Comparison of ENCODE assay signal across 20 cellular contexts in the genomic region with DNA sequence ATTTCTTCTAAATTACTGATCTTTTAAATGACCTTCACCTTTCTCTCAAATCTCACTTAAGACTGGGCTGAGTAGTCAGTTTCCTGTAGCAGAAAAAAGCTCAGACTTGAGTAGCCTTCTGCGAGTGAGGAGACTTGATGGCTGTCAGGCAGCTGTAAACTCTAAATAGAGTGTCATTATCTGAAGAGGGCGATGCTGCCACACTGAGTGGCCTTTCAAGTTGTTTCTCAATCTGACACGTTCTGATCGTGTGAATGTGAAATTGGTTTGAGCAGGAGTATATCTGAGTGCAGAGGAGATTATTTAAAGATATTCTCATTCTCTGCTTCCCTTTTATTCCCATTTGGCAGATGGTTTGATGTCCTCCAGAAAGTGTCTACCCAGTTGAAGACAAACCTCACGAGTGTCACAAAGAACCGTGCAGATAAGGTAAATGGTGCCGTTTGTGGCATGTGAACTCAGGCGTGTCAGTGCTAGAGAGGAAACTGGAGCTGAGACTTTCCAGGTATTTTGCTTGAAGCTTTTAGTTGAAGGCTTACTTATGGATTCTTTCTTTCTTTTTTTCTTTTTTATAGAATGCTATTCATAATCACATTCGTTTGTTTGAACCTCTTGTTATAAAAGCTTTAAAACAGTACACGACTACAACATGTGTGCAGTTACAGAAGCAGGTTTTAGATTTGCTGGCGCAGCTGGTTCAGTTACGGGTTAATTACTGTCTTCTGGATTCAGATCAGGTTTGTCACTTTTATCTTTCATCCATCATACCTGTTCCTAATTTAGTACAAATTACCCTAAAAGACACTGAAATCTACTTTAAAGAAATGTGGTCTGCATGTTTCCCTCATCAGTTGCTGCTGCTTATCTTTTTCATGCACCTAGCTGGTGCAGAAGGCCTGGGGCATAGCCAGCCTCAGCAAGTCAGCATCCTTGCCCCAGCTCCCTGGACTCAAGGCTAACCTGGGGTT.
DNase-seq lines count a peak whose midpoint lies in the region; ATAC-seq and TF ChIP-seq lines count a peak whose summit lies in the region.
"Had no signal": no experiment of that assay in that cellular context is flagged by ENCODE, and none has a peak within 500 bp of the region (broad histone marks: within the 10 kb centered on the region; RNA-seq: fewer than 3 reads in every experiment).

No MANE protein-coding gene starts in this region.

- CTCF ChIA-PET in Caco-2 (lab: Charles Lee): no interaction called here

- H3K27ac Mint-ChIP-seq in activated T-helper 1 cell treated with anti-CD3 and anti-CD28 coated beads, Interleukin-12 subunit alpha, Interleukin-12 subunit beta, Interleukin-2, Interleukin-4 antibody, amounts not matched to agents 30 ng/mL and 10 ng/mL and 1 ng/mL, durations not matched to agents 14 hours and 24 hours and 36 hours: no peak overlapping the region
- no peak overlapping the region for H3K27ac Mint-ChIP-seq in Caco-2 (ENCODE audit: unreplicated experiment)
- H3K27ac Mint-ChIP-seq: activated naive CD8-positive, alpha-beta T cell treated with anti-CD3 and anti-CD28 coated beads for 36 hours; activated T-helper 2 cell treated with anti-CD3 and anti-CD28 coated beads, Interferon-gamma antibody, Interleukin-2, Interleukin-4, amounts not matched to agents 10 μg/mL and 5 μg/mL and 100 μg/mL, durations not matched to agents 14 hours and 24 hours and 36 hours had no signal

- no TSS peak for BruUV-seq in Caco-2 (replicated peaks; lab: Mats Ljungman, UMichigan)

- no peak for ATAC-seq in GM18498 (IDR thresholded peaks at IDR 0.05; ENCODE audit: unreplicated experiment)
- no peak for ATAC-seq in HG03097 (IDR thresholded peaks at IDR 0.05; ENCODE audit: low FRiP score, unreplicated experiment)

- H3K27me3 ChIP-seq in cardiac muscle cell (no peaks in the 10 kb centered on the region), right atrium auricular region (no peaks in the 10 kb centered on the region), Caco-2 (replicated peaks; ENCODE audit: control insufficient read depth, insufficient read depth, low read length) (no peaks in the 10 kb centered on the region)
- H3K27me3 ChIP-seq: BLaER1 treated with 17β-estradiol and CSF1 and Interleukin-3, amounts not matched to agents 10 nM and 100 nM; esophagus squamous epithelium; suprapubic skin had no signal

- H3K36me3 Mint-ChIP-seq in activated T-helper 1 cell treated with anti-CD3 and anti-CD28 coated beads, Interleukin-12 subunit alpha, Interleukin-12 subunit beta, Interleukin-2, Interleukin-4 antibody, amounts not matched to agents 30 ng/mL and 10 ng/mL and 1 ng/mL, durations not matched to agents 14 hours and 24 hours and 36 hours (ENCODE audit: low read depth): peaks cover 40% of the 10 kb centered on the region
- peaks cover 52% of the 10 kb centered on the region for H3K36me3 Mint-ChIP-seq in Caco-2 (ENCODE audit: insufficient read depth, unreplicated experiment)

- H3K4me3 ChIP-seq in cardiac muscle cell (no peak overlapping the region), right atrium auricular region (no peak overlapping the region), Caco-2 (ENCODE audit: low read depth, low read length) (no peak overlapping the region)
- H3K4me3 ChIP-seq: BLaER1 treated with 17β-estradiol and CSF1 and Interleukin-3, amounts not matched to agents 10 nM and 100 nM; esophagus squamous epithelium; suprapubic skin had no signal

- H3K27me3 Mint-ChIP-seq in activated T-helper 1 cell treated with anti-CD3 and anti-CD28 coated beads, Interleukin-12 subunit alpha, Interleukin-12 subunit beta, Interleukin-2, Interleukin-4 antibody, amounts not matched to agents 30 ng/mL and 10 ng/mL and 1 ng/mL, durations not matched to agents 14 hours and 24 hours and 36 hours (ENCODE audit: insufficient read depth): no peaks in the 10 kb centered on the region
- no peaks in the 10 kb centered on the region for H3K27me3 Mint-ChIP-seq in Caco-2 (ENCODE audit: insufficient read depth, unreplicated experiment)
- H3K27me3 Mint-ChIP-seq: activated naive CD8-positive, alpha-beta T cell treated with anti-CD3 and anti-CD28 coated beads for 36 hours; naive B cell had no signal

- TF ChIP-seq CTCF in cardiac muscle cell (IDR thresholded peaks at IDR 0.05; ENCODE audit: low read depth, low read length): no peak
- no peak for TF ChIP-seq CTCF in right atrium auricular region (IDR thresholded peaks at IDR 0.05)
- TF ChIP-seq CTCF in Caco-2 (IDR thresholded peaks at IDR 0.05; ENCODE audit: insufficient read depth in 1 of 2, low read depth in 1 of 2, low read length in 1 of 2, severe bottlenecking in 1 of 2, unreplicated experiment in 1 of 2): no peak

- intact Hi-C loops in activated T-helper 1 cell treated with anti-CD3 and anti-CD28 coated beads, Interleukin-12 subunit alpha, Interleukin-12 subunit beta, Interleukin-2, Interleukin-4 antibody, amounts not matched to agents 30 ng/mL and 10 ng/mL and 1 ng/mL, durations not matched to agents 14 hours and 24 hours and 36 hours (cut with micrococcal nuclease): no loop called here
- intact Hi-C loops in Caco-2 (cut with micrococcal nuclease; ENCODE audit: unreplicated experiment): no loop called here

- H3K4me1 Mint-ChIP-seq in activated T-helper 1 cell treated with anti-CD3 and anti-CD28 coated beads, Interleukin-12 subunit alpha, Interleukin-12 subunit beta, Interleukin-2, Interleukin-4 antibody, amounts not matched to agents 30 ng/mL and 10 ng/mL and 1 ng/mL, durations not matched to agents 14 hours and 24 hours and 36 hours (ENCODE audit: low read depth): no peaks in the 10 kb centered on the region
- peaks cover 9% of the 10 kb centered on the region for H3K4me1 Mint-ChIP-seq in Caco-2 (ENCODE audit: low read depth, unreplicated experiment)

- H3K4me3 Mint-ChIP-seq in activated T-helper 1 cell treated with anti-CD3 and anti-CD28 coated beads, Interleukin-12 subunit alpha, Interleukin-12 subunit beta, Interleukin-2, Interleukin-4 antibody, amounts not matched to agents 30 ng/mL and 10 ng/mL and 1 ng/mL, durations not matched to agents 14 hours and 24 hours and 36 hours: no peak overlapping the region
- H3K4me3 Mint-ChIP-seq in Caco-2 (ENCODE audit: unreplicated experiment): no peak overlapping the region
- H3K4me3 Mint-ChIP-seq: activated naive CD8-positive, alpha-beta T cell treated with anti-CD3 and anti-CD28 coated beads for 36 hours; naive B cell had no signal

- H3K9me3 Mint-ChIP-seq in activated T-helper 1 cell treated with anti-CD3 and anti-CD28 coated beads, Interleukin-12 subunit alpha, Interleukin-12 subunit beta, Interleukin-2, Interleukin-4 antibody, amounts not matched to agents 30 ng/mL and 10 ng/mL and 1 ng/mL, durations not matched to agents 14 hours and 24 hours and 36 hours: no peaks in the 10 kb centered on the region
- peaks cover 5% of the 10 kb centered on the region for H3K9me3 Mint-ChIP-seq in Caco-2 (ENCODE audit: unreplicated experiment)
- H3K9me3 Mint-ChIP-seq: activated naive CD8-positive, alpha-beta T cell treated with anti-CD3 and anti-CD28 coated beads for 36 hours; naive B cell had no signal

- H3K36me3 ChIP-seq in cardiac muscle cell: peaks cover 3% of the 10 kb centered on the region
- peaks cover 40% of the 10 kb centered on the region for H3K36me3 ChIP-seq in right atrium auricular region
- H3K36me3 ChIP-seq in Caco-2 (ENCODE audit: control insufficient read depth, insufficient read depth, low read length): no peaks in the 10 kb centered on the region; the same call in 1 of the 2 replicates

- H3K9me3 ChIP-seq in cardiac muscle cell (ENCODE audit: low read depth) (no peaks in the 10 kb centered on the region), right atrium auricular region (no peaks in the 10 kb centered on the region), Caco-2 (no peaks in the 10 kb centered on the region)
- H3K9me3 ChIP-seq: esophagus squamous epithelium, suprapubic skin had no signal

- DNase-seq in cardiac muscle cell (ENCODE audit: low read depth in 1 of 2, low spot score in 1 of 2) (peak in 1 of 2 donors; percentile 64), right atrium auricular region (ENCODE audit: low spot score) (no peak), NCI-H2227 treated with DMSO at 0.1 percent for 48 hours (lab: John Stamatoyannopoulos, UW) (peak; percentile 53), left kidney (ENCODE audit: low read depth, low spot score) (peak; percentile 43), Caco-2 (no peak)
- DNase-seq in activated T-helper 1 cell treated with anti-CD3 and anti-CD28 coated beads, Interleukin-12 subunit alpha, Interleukin-12 subunit beta, Interleukin-2, Interleukin-4 antibody, amounts not matched to agents 30 ng/mL and 10 ng/mL and 1 ng/mL, durations not matched to agents 14 hours and 24 hours and 36 hours (ENCODE audit: low spot score): no peak
- DNase-seq: ACHN; activated CD4-positive, alpha-beta T cell treated with anti-CD3 and anti-CD28 coated beads, Interleukin-2, amount 50 U/mL, for 1 hour; activated naive CD8-positive, alpha-beta T cell treated with anti-CD3 and anti-CD28 coated beads for 36 hours; effector memory CD4-positive, alpha-beta T cell; esophagus squamous epithelium; kidney; naive B cell; NCI-H146; NCI-H446 treated with DMSO at 0.1 percent for 48 hours had no signal

- POLR2A ChIA-PET in Caco-2 (lab: Charles Lee): no interaction called here

- H3K27ac ChIP-seq in cardiac muscle cell (peak overlapping the region; percentile 11), right atrium auricular region (no peak overlapping the region)
- H3K27ac ChIP-seq: BLaER1 treated with 17β-estradiol and CSF1 and Interleukin-3, amounts not matched to agents 10 nM and 100 nM; esophagus squamous epithelium; suprapubic skin had no signal

- H3K4me1 ChIP-seq in cardiac muscle cell (ENCODE audit: low read depth) (peaks cover 32% of the 10 kb centered on the region), right atrium auricular region (no peaks in the 10 kb centered on the region), Caco-2 (peaks cover 8% of the 10 kb centered on the region)
- H3K4me1 ChIP-seq: esophagus squamous epithelium, suprapubic skin had no signal

Comparison
In these comparisons a context has a peak if more than half of its experiments do, and no peak if none do; other contexts are left out.
1. DNase-seq: peak in NCI-H2227 treated with DMSO at 0.1 percent for 48 hours (single experiment) and left kidney (single experiment); none in right atrium auricular region (single experiment), activated T-helper 1 cell treated with anti-CD3 and anti-CD28 coated beads, Interleukin-12 subunit alpha, Interleukin-12 subunit beta, Interleukin-2, Interleukin-4 antibody, amounts not matched to agents 30 ng/mL and 10 ng/mL and 1 ng/mL, durations not matched to agents 14 hours and 24 hours and 36 hours (single experiment) and Caco-2 (0 of 2).